Comparison of ENCODE assay signal across 1 cellular context in the genomic region with DNA sequence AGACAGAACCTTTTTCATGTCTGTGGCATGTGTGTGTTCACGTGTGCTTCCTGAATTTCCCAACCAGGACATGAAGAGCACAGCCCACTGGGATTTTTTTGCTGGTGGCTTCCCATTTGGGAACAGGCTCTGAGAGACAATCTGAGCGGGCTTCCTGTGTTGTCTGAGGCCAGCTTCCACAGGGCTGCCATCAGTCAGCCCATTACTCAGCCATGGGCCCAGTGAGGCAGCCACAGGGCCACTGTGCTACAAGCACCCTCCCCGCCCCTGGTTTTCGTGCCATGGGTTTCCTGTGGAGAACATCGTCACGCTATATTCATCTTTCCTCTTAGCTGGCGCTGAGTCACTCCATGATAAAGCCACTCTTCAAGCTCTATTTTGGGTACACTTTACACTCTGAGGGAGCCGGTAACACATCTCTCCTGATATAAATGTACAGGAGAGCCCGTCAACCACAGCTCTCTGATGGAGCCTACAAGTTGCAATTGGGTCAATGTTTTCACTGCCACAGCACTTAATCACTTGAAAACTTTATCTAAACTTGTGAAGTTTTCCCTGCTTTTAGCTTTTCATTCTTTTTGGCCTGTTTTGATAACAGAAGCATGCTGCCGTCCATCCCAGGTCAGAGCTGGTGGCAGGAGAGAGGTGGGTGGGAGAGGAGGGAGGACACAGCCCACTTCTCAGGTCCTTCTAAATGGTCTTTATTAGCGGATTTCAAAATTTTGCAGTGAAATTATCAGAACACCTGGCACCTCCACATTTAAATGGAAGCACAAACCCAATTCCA.
TF ChIP-seq lines count a peak whose summit lies in the region.

No MANE protein-coding gene starts in this region.

TF ChIP-seq in K562, 482 proteins besides CTCF, POLR2A, EP300 and RAD21 (continued from another document and continues in another):
- TF ChIP-seq ARID1B (IDR thresholded peaks at IDR 0.05) (peak; percentile 70), ZKSCAN3 (CRISPR knock-in tag; IDR thresholded peaks at IDR 0.05) (no peak), NCOA4 (IDR thresholded peaks at IDR 0.05; ENCODE audit: partially characterized antibody) (no peak), GTF2B (IDR thresholded peaks at IDR 0.05; ENCODE audit: extremely low read depth, insufficient read length) (no peak), BACH1 (tag; IDR thresholded peaks at IDR 0.05) (no peak; the same call in none of the 2 replicates), HNRNPH1 (optimal IDR thresholded peaks at IDR 0.05; ENCODE audit: low read depth, low read length) (no peak), MLLT1 (IDR thresholded peaks at IDR 0.05) (no peak), CHD7 (IDR thresholded peaks at IDR 0.05; ENCODE audit: low read depth, low read length) (no peak), MNT (conservative IDR thresholded peaks at IDR 0.05) (peak in 1 of 2 experiments; percentile 22; a peak in 1 of 4 replicates), CC2D1A (IDR thresholded peaks at IDR 0.05) (no peak), SNIP1 (IDR thresholded peaks at IDR 0.05; ENCODE audit: low read depth) (no peak), NR2F6 (CRISPR knock-in tag; IDR thresholded peaks at IDR 0.05) (no peak), YBX1 (IDR thresholded peaks at IDR 0.05) (no peak), SMARCE1 (IDR thresholded peaks at IDR 0.05) (peak; percentile 21; the same call in 1 of the 2 replicates), SMAD4 (CRISPR knock-in tag; conservative IDR thresholded peaks at IDR 0.05) (no peak; the same call in 1 of the 2 replicates), ZSCAN32 (CRISPR knock-in tag; IDR thresholded peaks at IDR 0.05) (no peak), IRF1 (CRISPR knock-in tag; IDR thresholded peaks at IDR 0.05; ENCODE audit: borderline replicate concordance) (no peak), KLF16 (IDR thresholded peaks at IDR 0.05) (no peak), BRCA1 (IDR thresholded peaks at IDR 0.05) (no peak), BRCA1 (CRISPR knock-in tag; IDR thresholded peaks at IDR 0.05) (no peak), ZBTB5 (IDR thresholded peaks at IDR 0.05) (no peak), ZNF184 (CRISPR knock-in tag; IDR thresholded peaks at IDR 0.05) (no peak), ZNF589 (CRISPR knock-in tag; IDR thresholded peaks at IDR 0.05; ENCODE audit: low read depth) (0 out of 2 replicates have a peak, but pooled peaks have one; percentile 60), SRSF3 (IDR thresholded peaks at IDR 0.05; ENCODE audit: insufficient read depth, low read length) (no peak), ZNF143 (CRISPR knock-in tag; IDR thresholded peaks at IDR 0.05) (no peak)
- TF ChIP-seq, protein P1, sequence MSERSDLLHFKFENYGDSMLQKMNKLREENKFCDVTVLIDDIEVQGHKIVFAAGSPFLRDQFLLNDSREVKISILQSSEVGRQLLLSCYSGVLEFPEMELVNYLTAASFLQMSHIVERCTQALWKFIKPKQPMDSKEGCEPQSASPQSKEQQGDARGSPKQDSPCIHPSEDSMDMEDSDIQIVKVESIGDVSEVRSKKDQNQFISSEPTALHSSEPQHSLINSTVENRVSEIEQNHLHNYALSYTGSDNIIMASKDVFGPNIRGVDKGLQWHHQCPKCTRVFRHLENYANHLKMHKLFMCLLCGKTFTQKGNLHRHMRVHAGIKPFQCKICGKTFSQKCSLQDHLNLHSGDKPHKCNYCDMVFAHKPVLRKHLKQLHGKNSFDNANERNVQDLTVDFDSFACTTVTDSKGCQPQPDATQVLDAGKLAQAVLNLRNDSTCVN (CRISPR knock-in tag; IDR thresholded peaks at IDR 0.05): no peak
- TF ChIP-seq, protein P2, sequence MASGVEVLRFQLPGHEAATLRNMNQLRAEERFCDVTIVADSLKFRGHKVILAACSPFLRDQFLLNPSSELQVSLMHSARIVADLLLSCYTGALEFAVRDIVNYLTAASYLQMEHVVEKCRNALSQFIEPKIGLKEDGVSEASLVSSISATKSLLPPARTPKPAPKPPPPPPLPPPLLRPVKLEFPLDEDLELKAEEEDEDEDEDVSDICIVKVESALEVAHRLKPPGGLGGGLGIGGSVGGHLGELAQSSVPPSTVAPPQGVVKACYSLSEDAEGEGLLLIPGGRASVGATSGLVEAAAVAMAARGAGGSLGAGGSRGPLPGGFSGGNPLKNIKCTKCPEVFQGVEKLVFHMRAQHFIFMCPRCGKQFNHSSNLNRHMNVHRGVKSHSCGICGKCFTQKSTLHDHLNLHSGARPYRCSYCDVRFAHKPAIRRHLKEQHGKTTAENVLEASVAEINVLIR (CRISPR knock-in tag; IDR thresholded peaks at IDR 0.05): 0 out of 2 replicates have a peak, but pooled peaks have one; percentile 10
- TF ChIP-seq, protein P3, sequence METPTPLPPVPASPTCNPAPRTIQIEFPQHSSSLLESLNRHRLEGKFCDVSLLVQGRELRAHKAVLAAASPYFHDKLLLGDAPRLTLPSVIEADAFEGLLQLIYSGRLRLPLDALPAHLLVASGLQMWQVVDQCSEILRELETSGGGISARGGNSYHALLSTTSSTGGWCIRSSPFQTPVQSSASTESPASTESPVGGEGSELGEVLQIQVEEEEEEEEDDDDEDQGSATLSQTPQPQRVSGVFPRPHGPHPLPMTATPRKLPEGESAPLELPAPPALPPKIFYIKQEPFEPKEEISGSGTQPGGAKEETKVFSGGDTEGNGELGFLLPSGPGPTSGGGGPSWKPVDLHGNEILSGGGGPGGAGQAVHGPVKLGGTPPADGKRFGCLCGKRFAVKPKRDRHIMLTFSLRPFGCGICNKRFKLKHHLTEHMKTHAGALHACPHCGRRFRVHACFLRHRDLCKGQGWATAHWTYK (CRISPR knock-in tag; IDR thresholded peaks at IDR 0.05): 0 out of 2 replicates have a peak, but pooled peaks have one; percentile 42
- TF ChIP-seq, protein P4, sequence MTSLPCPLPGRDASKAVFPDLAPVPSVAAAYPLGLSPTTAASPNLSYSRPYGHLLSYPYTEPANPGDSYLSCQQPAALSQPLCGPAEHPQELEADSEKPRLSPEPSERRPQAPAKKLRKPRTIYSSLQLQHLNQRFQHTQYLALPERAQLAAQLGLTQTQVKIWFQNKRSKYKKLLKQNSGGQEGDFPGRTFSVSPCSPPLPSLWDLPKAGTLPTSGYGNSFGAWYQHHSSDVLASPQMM (CRISPR knock-in tag; IDR thresholded peaks at IDR 0.05): no peak
